ENCODE assay signal across 16 cellular contexts in genomic region chr1:187491082-187491720, GRCh38.
DNase-seq lines count a peak whose midpoint lies in the region; ATAC-seq and TF ChIP-seq lines count a peak whose summit lies in the region.
"Had no signal": no experiment of that assay in that cellular context is flagged by ENCODE, and none has a peak within 500 bp of the region (broad histone marks: within the 10 kb centered on the region; RNA-seq: fewer than 3 reads in every experiment).

No MANE protein-coding gene starts in this region.

- DNase-seq in DMS 273 (lab: John Stamatoyannopoulos, UW; ENCODE audit: unreplicated experiment) (peak; percentile 40), HPDE6-E6E7 (ENCODE audit: extremely low spot score) (peak; percentile 67), fibroblast of the conjunctiva (ENCODE audit: low read depth) (peak; percentile 54), glomerular visceral epithelial cell (ENCODE audit: extremely low spot score) (no peak), NCI-H2081 treated with DMSO at 0.1 percent for 48 hours (lab: John Stamatoyannopoulos, UW) (no peak), testis (no peak)
- DNase-seq: activated CD4-positive, alpha-beta memory T cell treated with anti-CD3 and anti-CD28 coated beads for 36 hours; aorta; foreskin melanocyte; sigmoid colon; stimulated activated CD4-positive, alpha-beta T cell treated with anti-CD3 and anti-CD28 coated beads, Interleukin-4, amount 100 ng/mL, for 4 hours had no signal

- 61 to 72% methylated on average over 5 of the region's 5 CpGs for WGBS in testis, 2 donors

- H3K4me1 ChIP-seq in testis = no peaks in the 10 kb centered on the region
- H3K4me1 ChIP-seq: sigmoid colon, vagina had no signal

- H3K4me3 ChIP-seq in testis = no peak overlapping the region
- H3K4me3 ChIP-seq: sigmoid colon, vagina had no signal

- no peaks in the 10 kb centered on the region for H3K36me3 ChIP-seq in testis (ENCODE audit: low read depth, missing control alignments)
- H3K36me3 ChIP-seq: sigmoid colon, vagina had no signal

- ATAC-seq in SK-N-SH treated with all-trans-retinoic acid at 6 μM for 48 hours = peak; percentile 77
- no peak for ATAC-seq in HG03442 (IDR thresholded peaks at IDR 0.05; ENCODE audit: unreplicated experiment)
- ATAC-seq: Right ventricle myocardium inferior; stimulated activated effector memory CD8-positive, alpha-beta T cell treated with anti-CD3 and anti-CD28 coated beads, Interleukin-12 subunit alpha, Interleukin-12 subunit beta, amount 100 ng/mL, for 72 hours had no signal

- intact Hi-C loops in testis (cut with DNase I; ENCODE audit: low total_unique reads) = no loop called here

- no peak for TF ChIP-seq POLR2A in testis (IDR thresholded peaks at IDR 0.05)

- TF ChIP-seq CTCF in testis (IDR thresholded peaks at IDR 0.05) = no peak

- H3K27me3 ChIP-seq in testis = no peaks in the 10 kb centered on the region
- H3K27me3 ChIP-seq: sigmoid colon, vagina had no signal

- no peak overlapping the region for H3K27ac ChIP-seq in testis
- H3K27ac ChIP-seq: sigmoid colon, vagina had no signal

- H3K9me3 ChIP-seq in testis = no peaks in the 10 kb centered on the region
- H3K9me3 ChIP-seq: sigmoid colon, vagina had no signal

TF ChIP-seq in SK-N-SH treated with all-trans-retinoic acid at 6 μM for 48 hours, 23 proteins besides CTCF, POLR2A, EP300 and RAD21:
- TF ChIP-seq BACH2 (CRISPR knock-in tag; IDR thresholded peaks at IDR 0.05; ENCODE audit: borderline replicate concordance) (no peak), ESRRG (CRISPR knock-in tag; IDR thresholded peaks at IDR 0.05) (no peak), TOX (CRISPR knock-in tag; IDR thresholded peaks at IDR 0.05; ENCODE audit: borderline replicate concordance) (peak; percentile 14; the same call in 1 of the 2 replicates), CSRNP3 (CRISPR knock-in tag; IDR thresholded peaks at IDR 0.05) (no peak), POU6F1 (CRISPR knock-in tag; IDR thresholded peaks at IDR 0.05; ENCODE audit: borderline replicate concordance, low read depth) (no peak), ZNF565 (CRISPR knock-in tag; conservative IDR thresholded peaks at IDR 0.05; ENCODE audit: low read depth) (no peak), RARB (CRISPR knock-in tag; IDR thresholded peaks at IDR 0.05) (peak; percentile 10; the same call in 1 of the 2 replicates)
TF ChIP-seq in SK-N-SH treated with all-trans-retinoic acid at 6 μM for 48 hours: peak in this region for 2.

Comparison
In these comparisons a context has a peak if more than half of its experiments do, and no peak if none do; other contexts are left out.
1. DNase-seq: peak in DMS 273 (single experiment), HPDE6-E6E7 (single experiment) and fibroblast of the conjunctiva (single experiment); none in glomerular visceral epithelial cell (single experiment), NCI-H2081 treated with DMSO at 0.1 percent for 48 hours (single experiment) and testis (single experiment).